2 cellular contexts compared by ENCODE assay signal in the genomic region with DNA sequence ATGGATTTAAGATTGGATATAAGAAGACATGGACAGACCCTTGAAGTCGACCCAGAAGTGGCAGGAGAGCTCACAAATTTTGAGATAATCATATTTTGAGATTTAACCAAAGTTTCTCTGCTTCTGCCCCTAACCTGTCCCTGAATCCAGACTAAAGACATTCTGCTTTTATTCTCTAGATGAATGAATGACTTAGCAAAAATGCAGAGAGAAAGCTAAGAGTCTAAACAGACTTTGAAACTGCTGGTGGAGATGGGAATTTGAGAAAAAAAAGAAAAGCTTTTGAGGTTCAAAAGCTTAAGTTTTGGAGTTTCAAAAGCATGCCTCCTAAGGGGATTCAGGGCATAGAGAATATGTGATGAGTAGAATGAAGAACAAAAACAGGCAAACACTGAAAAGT.
TF ChIP-seq lines count a peak whose summit lies in the region.

No MANE protein-coding gene starts in this region.

TF ChIP-seq in A549, 52 proteins besides CTCF, POLR2A, EP300 and RAD21:
- TF ChIP-seq, protein P1, sequence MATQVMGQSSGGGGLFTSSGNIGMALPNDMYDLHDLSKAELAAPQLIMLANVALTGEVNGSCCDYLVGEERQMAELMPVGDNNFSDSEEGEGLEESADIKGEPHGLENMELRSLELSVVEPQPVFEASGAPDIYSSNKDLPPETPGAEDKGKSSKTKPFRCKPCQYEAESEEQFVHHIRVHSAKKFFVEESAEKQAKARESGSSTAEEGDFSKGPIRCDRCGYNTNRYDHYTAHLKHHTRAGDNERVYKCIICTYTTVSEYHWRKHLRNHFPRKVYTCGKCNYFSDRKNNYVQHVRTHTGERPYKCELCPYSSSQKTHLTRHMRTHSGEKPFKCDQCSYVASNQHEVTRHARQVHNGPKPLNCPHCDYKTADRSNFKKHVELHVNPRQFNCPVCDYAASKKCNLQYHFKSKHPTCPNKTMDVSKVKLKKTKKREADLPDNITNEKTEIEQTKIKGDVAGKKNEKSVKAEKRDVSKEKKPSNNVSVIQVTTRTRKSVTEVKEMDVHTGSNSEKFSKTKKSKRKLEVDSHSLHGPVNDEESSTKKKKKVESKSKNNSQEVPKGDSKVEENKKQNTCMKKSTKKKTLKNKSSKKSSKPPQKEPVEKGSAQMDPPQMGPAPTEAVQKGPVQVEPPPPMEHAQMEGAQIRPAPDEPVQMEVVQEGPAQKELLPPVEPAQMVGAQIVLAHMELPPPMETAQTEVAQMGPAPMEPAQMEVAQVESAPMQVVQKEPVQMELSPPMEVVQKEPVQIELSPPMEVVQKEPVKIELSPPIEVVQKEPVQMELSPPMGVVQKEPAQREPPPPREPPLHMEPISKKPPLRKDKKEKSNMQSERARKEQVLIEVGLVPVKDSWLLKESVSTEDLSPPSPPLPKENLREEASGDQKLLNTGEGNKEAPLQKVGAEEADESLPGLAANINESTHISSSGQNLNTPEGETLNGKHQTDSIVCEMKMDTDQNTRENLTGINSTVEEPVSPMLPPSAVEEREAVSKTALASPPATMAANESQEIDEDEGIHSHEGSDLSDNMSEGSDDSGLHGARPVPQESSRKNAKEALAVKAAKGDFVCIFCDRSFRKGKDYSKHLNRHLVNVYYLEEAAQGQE (IDR thresholded peaks at IDR 0.05) = no peak
- TF ChIP-seq MAFK (IDR thresholded peaks at IDR 0.05; ENCODE audit: partially characterized antibody) = peak; percentile 25

TF ChIP-seq in H1, 55 proteins besides CTCF, POLR2A, EP300 and RAD21:
- no peak for TF ChIP-seq TEAD4 (IDR thresholded peaks at IDR 0.05; ENCODE audit: low read depth, low read length)
- TF ChIP-seq, protein P2, sequence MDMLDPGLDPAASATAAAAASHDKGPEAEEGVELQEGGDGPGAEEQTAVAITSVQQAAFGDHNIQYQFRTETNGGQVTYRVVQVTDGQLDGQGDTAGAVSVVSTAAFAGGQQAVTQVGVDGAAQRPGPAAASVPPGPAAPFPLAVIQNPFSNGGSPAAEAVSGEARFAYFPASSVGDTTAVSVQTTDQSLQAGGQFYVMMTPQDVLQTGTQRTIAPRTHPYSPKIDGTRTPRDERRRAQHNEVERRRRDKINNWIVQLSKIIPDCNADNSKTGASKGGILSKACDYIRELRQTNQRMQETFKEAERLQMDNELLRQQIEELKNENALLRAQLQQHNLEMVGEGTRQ (IDR thresholded peaks at IDR 0.05; ENCODE audit: low read length) = no peak
- TF ChIP-seq TCF12 (IDR thresholded peaks at IDR 0.05; ENCODE audit: low read depth, low read length) = no peak
- TF ChIP-seq SAP30 (IDR thresholded peaks at IDR 0.05; ENCODE audit: insufficient read depth, insufficient replicate concordance, low read length) = no peak
- no peak for TF ChIP-seq KDM1A (IDR thresholded peaks at IDR 0.05; ENCODE audit: borderline replicate concordance, low read length)
- no peak for TF ChIP-seq MAFK (IDR thresholded peaks at IDR 0.05; ENCODE audit: low read depth, low read length)
